22 cellular contexts compared by ENCODE assay signal in the genomic region with DNA sequence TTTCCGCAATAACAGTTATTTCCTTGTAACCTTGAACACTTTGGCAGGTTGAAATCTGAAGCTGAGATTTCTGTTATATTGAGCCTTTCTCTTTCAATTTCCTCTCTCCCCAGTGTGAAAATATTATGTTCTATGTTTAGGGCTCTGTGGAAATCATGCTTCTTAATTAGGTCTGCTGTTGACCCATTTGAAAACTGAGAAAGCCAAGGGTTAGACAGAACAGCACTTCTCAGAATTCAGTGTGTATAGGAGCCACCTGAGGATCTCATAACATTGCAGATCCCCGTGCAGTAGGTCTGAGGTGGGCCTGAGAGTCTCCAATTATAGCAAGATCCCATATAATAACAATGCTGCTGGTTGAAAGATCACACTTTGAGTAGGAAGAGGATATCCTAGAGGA.
DNase-seq lines count a peak whose midpoint lies in the region; ATAC-seq, FAIRE-seq and TF ChIP-seq lines count a peak whose summit lies in the region.
"Had no signal": no experiment of that assay in that cellular context is flagged by ENCODE, and none has a peak within 500 bp of the region (broad histone marks: within the 10 kb centered on the region; RNA-seq: fewer than 3 reads in every experiment).

No MANE protein-coding gene starts in this region.

- no peaks in the 10 kb centered on the region for H3K79me2 ChIP-seq in HepG2 (ENCODE audit: insufficient read depth, low read length)
- H3K79me2 ChIP-seq in KMS-11 (ENCODE audit: insufficient read depth, low read depth), result no peaks in the 10 kb centered on the region
- no peaks in the 10 kb centered on the region for H3K79me2 ChIP-seq in GM12878 (ENCODE audit: control insufficient read depth, insufficient read depth, low read length)

- in situ Hi-C loops in HepG2 (cut with HindIII; ENCODE audit: extremely low pct_ligation_motif_present, low pct_unique_long_range_greater_than_20kb), result no loop called here
- in situ Hi-C loops in GM12878 (cut with MboI), result no loop called here

- TF ChIP-seq EP300 in HepG2 (IDR thresholded peaks at IDR 0.05; ENCODE audit: low read depth in 2 of 2, low read length in 2 of 2), result no peak
- no peak for TF ChIP-seq EP300 in HepG2 (CRISPR knock-in tag; IDR thresholded peaks at IDR 0.05; ENCODE audit: borderline replicate concordance)
- TF ChIP-seq EP300 in GM12878 (IDR thresholded peaks at IDR 0.05; ENCODE audit: borderline replicate concordance in 1 of 2, control insufficient read depth in 1 of 2, low read depth in 2 of 2, low read length in 2 of 2), result no peak

- BruUV-seq in HepG2 (replicated peaks; lab: Mats Ljungman, UMichigan), result no TSS peak
- no TSS peak for BruUV-seq in GM12878 (replicated peaks; lab: Mats Ljungman, UMichigan)

- intact Hi-C loops in HepG2 (cut with micrococcal nuclease; ENCODE audit: unreplicated experiment) (no loop called here), right lobe of liver (cut with DNase I) (no loop called here), GM12878 (cut with micrococcal nuclease; ENCODE audit: unreplicated experiment) (no loop called here)

- H3K36me3 ChIP-seq in HepG2 (replicated peaks in 1 of 2; ENCODE audit: control insufficient read depth in 1 of 2, insufficient read depth in 2 of 2, low read length in 2 of 2) (no peaks in the 10 kb centered on the region), right lobe of liver (no peaks in the 10 kb centered on the region), KMS-11 (ENCODE audit: insufficient read depth) (no peaks in the 10 kb centered on the region), GM12878 (ENCODE audit: control insufficient read depth in 2 of 2, insufficient read depth in 2 of 2, low read length in 1 of 2) (no peaks in the 10 kb centered on the region)
- H3K36me3 ChIP-seq: BLaER1 treated with 17β-estradiol and CSF1 and Interleukin-3, amounts not matched to agents 10 nM and 100 nM had no signal

- TF ChIP-seq POLR2A in HepG2 (IDR thresholded peaks at IDR 0.05; ENCODE audit: insufficient read depth in 1 of 2, low read depth in 2 of 2, low read length in 2 of 2), result no peak
- TF ChIP-seq POLR2A in right lobe of liver (IDR thresholded peaks at IDR 0.05), result no peak
- no peak for TF ChIP-seq POLR2A in GM12878 (IDR thresholded peaks at IDR 0.05; ENCODE audit: low read depth, low read length)

- WGBS in HepG2 (ENCODE audit: low lambda C conversion rate), result 59% methylated on average over 2 of the region's 2 CpGs
- WGBS in right lobe of liver (ENCODE audit: insufficient coverage, low coverage, low lambda C conversion rate, missing lambda C conversion rate), result 83% methylated on average over 2 of the region's 2 CpGs
- WGBS in GM12878 (ENCODE audit: insufficient coverage, insufficient replicate concordance, low lambda C conversion rate, missing lambda C conversion rate), result 37% methylated on average over 2 of the region's 2 CpGs

- CTCF ChIA-PET in HepG2 (lab: Yijun Ruan, JAX; ENCODE audit: low intra/inter-chr PET ratio, low total read pairs), result no interaction called here
- CTCF ChIA-PET in GM12878 (lab: Yijun Ruan, JAX), result no interaction called here

- no peak for TF ChIP-seq CTCF in HepG2 (CRISPR knock-in tag; IDR thresholded peaks at IDR 0.05)
- TF ChIP-seq CTCF in right lobe of liver (IDR thresholded peaks at IDR 0.05), result no peak
- no peak for TF ChIP-seq CTCF in KMS-11 (conservative IDR thresholded peaks at IDR 0.05; ENCODE audit: low read depth, low read length)
- TF ChIP-seq CTCF in GM12878 (IDR thresholded peaks at IDR 0.05 in 2 of 3, conservative IDR thresholded peaks at IDR 0.05 in 1 of 3; ENCODE audit: control insufficient read depth in 2 of 3, extremely low read depth in 1 of 3, insufficient read depth in 1 of 3, low read depth in 3 of 3, low read length in 3 of 3), result no peak

- peaks cover 13% of the 10 kb centered on the region for H3K4me1 ChIP-seq in HepG2 (ENCODE audit: insufficient read depth, low read length)
- peaks cover 0 to 13% (median 3%) of the 10 kb centered on the region in 4 donors for H3K4me1 ChIP-seq in right lobe of liver
- H3K4me1 ChIP-seq in KMS-11 (ENCODE audit: low read depth, poor library complexity, severe bottlenecking), result peaks cover 47% of the 10 kb centered on the region
- no peaks in the 10 kb centered on the region for H3K4me1 ChIP-seq in GM12878 (ENCODE audit: control insufficient read depth, insufficient read depth, low read length)
- H3K4me1 ChIP-seq: A549; BLaER1 treated with 17β-estradiol and CSF1 and Interleukin-3, amounts not matched to agents 10 nM and 100 nM had no signal

- H3K4me2 ChIP-seq in HepG2 (ENCODE audit: low read depth, low read length), result no peak overlapping the region
- H3K4me2 ChIP-seq in KMS-11, result peak overlapping the region; percentile 18; the same call in 1 of the 2 replicates
- H3K4me2 ChIP-seq in GM12878 (ENCODE audit: control insufficient read depth, insufficient read depth), result no peak overlapping the region
- H3K4me2 ChIP-seq: A549; BLaER1 treated with 17β-estradiol and CSF1 and Interleukin-3, amounts not matched to agents 10 nM and 100 nM had no signal

- H2AFZ ChIP-seq in HepG2 (ENCODE audit: low read length) (no peak overlapping the region), KMS-11 (ENCODE audit: low read depth) (no peak overlapping the region), GM12878 (ENCODE audit: control insufficient read depth, low read depth, low read length) (no peak overlapping the region)

- FAIRE-seq in HepG2 (lab: Jason Lieb, UNC) (no peak), GM12878 (lab: Jason Lieb, UNC) (no peak)
- FAIRE-seq: A549, D721Med, GM12891, GM18507 had no signal

- H3K9me3 ChIP-seq in HepG2 (ENCODE audit: low read length), result no peaks in the 10 kb centered on the region
- H3K9me3 ChIP-seq in right lobe of liver, result no peaks in the 10 kb centered on the region
- H3K9me3 ChIP-seq in GM12878 (replicated peaks; ENCODE audit: control insufficient read depth, insufficient read depth, low read length), result no peaks in the 10 kb centered on the region
- H3K9me3 ChIP-seq: A549; BLaER1 treated with 17β-estradiol and CSF1 and Interleukin-3, amounts not matched to agents 10 nM and 100 nM; Caco-2 had no signal

- ATAC-seq in HepG2 (no peak), right lobe of liver (no peak), HG02852 (IDR thresholded peaks at IDR 0.05; ENCODE audit: unreplicated experiment) (peak; percentile 52), GM12878 (no peak)
- ATAC-seq: A549; CD8-positive, alpha-beta T cell had no signal

- H3K27me3 ChIP-seq in HepG2 (ENCODE audit: control insufficient read depth in 1 of 2, insufficient read depth in 2 of 2, low read length in 2 of 2) (no peaks in the 10 kb centered on the region), right lobe of liver (no peaks in the 10 kb centered on the region), KMS-11 (ENCODE audit: insufficient read depth, low read depth) (no peaks in the 10 kb centered on the region), GM12878 (replicated peaks in 1 of 2; ENCODE audit: control insufficient read depth in 2 of 2, insufficient read depth in 2 of 2, low read length in 1 of 2) (no peaks in the 10 kb centered on the region)
- H3K27me3 ChIP-seq: BLaER1 treated with 17β-estradiol and CSF1 and Interleukin-3, amounts not matched to agents 10 nM and 100 nM had no signal

- SMC1A ChIA-PET in GM12878 (lab: Charles Lee; ENCODE audit: uncharacterized antibody, unreplicated experiment), result no interaction called here

- no peak overlapping the region for H3K9ac ChIP-seq in HepG2 (ENCODE audit: insufficient read depth, low read depth, low read length)
- H3K9ac ChIP-seq in KMS-11, result no peak overlapping the region
- no peak overlapping the region for H3K9ac ChIP-seq in GM12878 (ENCODE audit: control insufficient read depth, insufficient read depth, low read length)
- H3K9ac ChIP-seq: BLaER1 treated with 17β-estradiol and CSF1 and Interleukin-3, amounts not matched to agents 10 nM and 100 nM had no signal

- no peak overlapping the region for H3K27ac ChIP-seq in HepG2 (ENCODE audit: extremely low read length, insufficient read depth, low read length)
- H3K27ac ChIP-seq in right lobe of liver, result no peak overlapping the region
- peak overlapping the region; percentile 21; the same call in 1 of the 2 replicates for H3K27ac ChIP-seq in KMS-11
- no peak overlapping the region for H3K27ac ChIP-seq in GM12878 (ENCODE audit: control insufficient read depth, insufficient read depth)
- no peak overlapping the region for H3K27ac ChIP-seq in substantia nigra (ENCODE audit: low read depth, low read length, poor library complexity, severe bottlenecking)
- no peak overlapping the region for H3K27ac ChIP-seq in caudate nucleus (ENCODE audit: low read depth, low read length)
- H3K27ac ChIP-seq: 22Rv1; A549; BLaER1 treated with 17β-estradiol and CSF1 and Interleukin-3, amounts not matched to agents 10 nM and 100 nM; C4-2B had no signal

- POLR2A ChIA-PET in HepG2 (lab: Yijun Ruan, JAX), result no interaction called here
- POLR2A ChIA-PET in GM12878 (lab: Charles Lee), result interaction anchor here (0.6 kb wide), 1 partner anchor 17 kb away, joined by 3 read pairs; no protein-coding TSS in a partner anchor

- DNase-seq in HepG2 (ENCODE audit: low spot score), result no peak
- no peak for DNase-seq in right lobe of liver
- DNase-seq in GM12878 (ENCODE audit: low read depth, low spot score), result no peak
- no peak for DNase-seq in substantia nigra (lab: John Stamatoyannopoulos, UW)
- no peak for DNase-seq in caudate nucleus (lab: John Stamatoyannopoulos, UW)
- DNase-seq in ureter (ENCODE audit: low spot score), result no peak
- DNase-seq: AML-193; Caco-2; Calu3; CD4-positive, alpha-beta T cell; CD8-positive, alpha-beta T cell; DMS79 treated with DMSO at 0.1 percent for 48 hours; GF-D8 had no signal

- H4K20me1 ChIP-seq in HepG2 (ENCODE audit: insufficient read depth, low read length) (no peaks in the 10 kb centered on the region), KMS-11 (ENCODE audit: insufficient read depth) (no peaks in the 10 kb centered on the region), GM12878 (ENCODE audit: control insufficient read depth, insufficient read depth) (no peaks in the 10 kb centered on the region)
- H4K20me1 ChIP-seq: BLaER1 treated with 17β-estradiol and CSF1 and Interleukin-3, amounts not matched to agents 10 nM and 100 nM had no signal

- H3K4me3 ChIP-seq in HepG2 (replicated peaks in 1 of 3; ENCODE audit: insufficient read depth in 1 of 3, low read depth in 2 of 3, low read length in 3 of 3) (no peak overlapping the region), right lobe of liver (no peak overlapping the region), KMS-11 (IDR thresholded peaks at IDR 0.05; ENCODE audit: insufficient read depth, low read depth, low read length) (no peak overlapping the region), GM12878 (no peak overlapping the region)
- H3K4me3 ChIP-seq: A549; BLaER1 treated with 17β-estradiol and CSF1 and Interleukin-3, amounts not matched to agents 10 nM and 100 nM had no signal

- RAD21 ChIA-PET in GM12878 (lab: Charles Lee; ENCODE audit: unreplicated experiment), result no interaction called here

- TF ChIP-seq RAD21 in HepG2 (CRISPR knock-in tag; IDR thresholded peaks at IDR 0.05) (no peak), GM12878 (IDR thresholded peaks at IDR 0.05; ENCODE audit: insufficient read depth, low read depth, low read length) (no peak)

TF ChIP-seq in HepG2, 621 proteins besides CTCF, POLR2A, EP300 and RAD21 (continues in another document):
- no peak for TF ChIP-seq PHB2 (IDR thresholded peaks at IDR 0.05; ENCODE audit: partially characterized antibody)

TF ChIP-seq in GM12878, 131 proteins besides CTCF, POLR2A, EP300 and RAD21:
- TF ChIP-seq FOXK2 (IDR thresholded peaks at IDR 0.05), result peak; percentile 12; the same call in 1 of the 2 replicates
- TF ChIP-seq LARP7 (IDR thresholded peaks at IDR 0.05), result no peak
